Comparison of ENCODE assay signal across 9 cellular contexts in the genomic region with DNA sequence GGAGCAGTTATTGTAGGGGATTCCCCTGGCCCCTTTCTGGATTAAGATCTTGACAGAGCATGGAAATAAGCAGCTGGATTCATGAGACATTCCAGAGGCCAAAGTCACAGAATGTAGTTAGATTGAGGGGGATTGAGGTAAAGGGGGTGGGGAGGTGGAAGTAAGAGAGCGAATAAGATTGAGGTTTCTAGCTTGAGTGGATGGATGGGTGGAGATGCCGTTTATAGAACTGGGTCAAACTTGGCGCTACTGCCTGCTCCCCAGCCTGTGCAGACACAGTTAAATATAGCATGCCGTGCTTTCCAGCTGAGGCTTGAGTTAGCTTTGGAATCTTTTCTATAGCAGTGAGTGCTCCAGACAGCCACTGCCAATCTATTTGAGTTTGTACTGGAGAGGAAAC.
A peak's percentile ranks its signal among the peaks of the same experiment; 100 is the strongest.
DNase-seq lines count a peak whose midpoint lies in the region; ATAC-seq and TF ChIP-seq lines count a peak whose summit lies in the region.
"Had no signal": no experiment of that assay in that cellular context is flagged by ENCODE, and none has a peak within 500 bp of the region (broad histone marks: within the 10 kb centered on the region; RNA-seq: fewer than 3 reads in every experiment).

No MANE protein-coding gene starts in this region.

- no peak for TF ChIP-seq CTCF in AG09319 (IDR thresholded peaks at IDR 0.05; ENCODE audit: low read depth, low read length)

- peak; percentile 73 for DNase-seq in AG09319 (ENCODE audit: extremely low read depth, low read depth)
- DNase-seq in NCI-H2227 (lab: John Stamatoyannopoulos, UW; ENCODE audit: unreplicated experiment) = peak; percentile 48
- peak; percentile 67 for DNase-seq in fibroblast of gingiva (ENCODE audit: low read depth)
- peak; percentile 88 for DNase-seq in non-pigmented ciliary epithelial cell (ENCODE audit: low read depth)
- no peak for DNase-seq in NCI-H2029 (lab: John Stamatoyannopoulos, UW)
- no peak for DNase-seq in stimulated activated CD4-positive, alpha-beta T cell treated with anti-CD3 and anti-CD28 coated beads, Interleukin-4, amount 100 ng/mL, for 1 hour
- DNase-seq in stimulated activated CD8-positive, alpha-beta memory T cell treated with anti-CD3 and anti-CD28 coated beads, Interleukin-4, amount 100 ng/mL, for 48 hours = no peak
- DNase-seq: activated naive CD4-positive, alpha-beta T cell treated with anti-CD3 and anti-CD28 coated beads for 36 hours had no signal

- no peak for ATAC-seq in HG02870 (IDR thresholded peaks at IDR 0.05; ENCODE audit: unreplicated experiment)

Comparison
In these comparisons a context has a peak if more than half of its experiments do, and no peak if none do; other contexts are left out.
1. DNase-seq: peak in AG09319 (single experiment), NCI-H2227 (single experiment), fibroblast of gingiva (single experiment) and non-pigmented ciliary epithelial cell (single experiment); none in NCI-H2029 (single experiment), stimulated activated CD4-positive, alpha-beta T cell treated with anti-CD3 and anti-CD28 coated beads, Interleukin-4, amount 100 ng/mL, for 1 hour (single experiment) and stimulated activated CD8-positive, alpha-beta memory T cell treated with anti-CD3 and anti-CD28 coated beads, Interleukin-4, amount 100 ng/mL, for 48 hours (single experiment).